In the genomic region with DNA sequence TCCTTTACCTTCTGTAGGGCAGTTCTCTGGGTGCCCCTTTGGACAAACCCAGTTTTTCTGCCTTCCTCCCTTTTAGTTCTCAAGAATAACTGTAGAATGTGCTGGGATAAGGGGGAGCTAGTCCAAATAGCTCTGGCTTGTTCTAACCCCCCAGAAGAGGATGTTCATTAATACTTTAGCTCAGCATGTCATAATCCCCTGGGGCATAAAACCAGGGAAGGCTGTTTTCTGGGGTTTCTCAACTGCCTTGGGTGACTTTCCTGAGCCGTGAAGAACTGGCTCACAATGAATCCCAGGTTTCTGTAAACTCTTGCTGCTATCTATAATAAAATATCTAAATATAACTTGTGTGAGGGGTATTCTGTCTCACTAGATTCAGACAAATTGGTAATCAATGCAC, we compare ENCODE assay signal across 19 cellular contexts. TPM values are rescaled to one million over a fixed set of nuclear protein-coding genes. Genes with fewer than 3 reads are reported as not detected.
DNase-seq lines count a peak whose midpoint lies in the region; ATAC-seq and TF ChIP-seq lines count a peak whose summit lies in the region.
"Had no signal": no experiment of that assay in that cellular context is flagged by ENCODE, and none has a peak within 500 bp of the region (broad histone marks: within the 10 kb centered on the region; RNA-seq: fewer than 3 reads in every experiment).

No MANE protein-coding gene starts in this region.

- H3K27ac ChIP-seq in A673 (ENCODE audit: low read depth, low read length, poor library complexity, severe bottlenecking) (no peak overlapping the region), GM23248 (no peak overlapping the region), SK-N-MC (no peak overlapping the region)
- H3K27ac ChIP-seq: 22Rv1, A549, BLaER1 had no signal

- no peak for TF ChIP-seq CTCF in A673 (conservative IDR thresholded peaks at IDR 0.05; ENCODE audit: low read depth, low read length)
- no peak for TF ChIP-seq CTCF in fibroblast of villous mesenchyme (IDR thresholded peaks at IDR 0.05; ENCODE audit: insufficient read depth, low read depth, low read length)

- in situ Hi-C loops in GM23248 (cut with MboI) = no loop called here

- no peak overlapping the region for H3K4me2 ChIP-seq in GM23248 (ENCODE audit: unreplicated experiment)
- H3K4me2 ChIP-seq: A549, BLaER1 had no signal

- H3K27me3 ChIP-seq in A673 (replicated peaks; ENCODE audit: insufficient read depth, low read depth, low read length, poor library complexity) (no peaks in the 10 kb centered on the region), GM23248 (replicated peaks; ENCODE audit: insufficient read depth) (no peaks in the 10 kb centered on the region)
- H3K27me3 ChIP-seq: BLaER1 had no signal

- no peaks in the 10 kb centered on the region for H4K20me1 ChIP-seq in GM23248 (ENCODE audit: insufficient read depth)
- H4K20me1 ChIP-seq: BLaER1 had no signal

- 88 to 89% methylated on average over 1 of the region's 1 CpG for WGBS in GM23248 (ENCODE audit: low coverage in 1 of 2, low lambda C conversion rate in 2 of 2, missing lambda C conversion rate in 2 of 2), 2 experiments

- no peak for ATAC-seq in GM21786 (IDR thresholded peaks at IDR 0.05; ENCODE audit: unreplicated experiment)
- ATAC-seq: A549; CD8-positive, alpha-beta T cell had no signal

- no peaks in the 10 kb centered on the region for H3K9me2 ChIP-seq in GM23248 (ENCODE audit: insufficient read depth)

- peak; percentile 12 for DNase-seq in A673 (ENCODE audit: low spot score)
- peak; percentile 3 for DNase-seq in GM23248
- peak; percentile 30 for DNase-seq in SK-N-MC (ENCODE audit: low read depth, low spot score)
- peak; percentile 8 for DNase-seq in fibroblast of villous mesenchyme (ENCODE audit: low read depth)
- DNase-seq in stimulated activated CD4-positive, alpha-beta T cell treated with anti-CD3 and anti-CD28 coated beads, Interleukin-4, amount 100 ng/mL, for 24 hours = no peak
- DNase-seq in activated CD8-positive, alpha-beta memory T cell treated with anti-CD3 and anti-CD28 coated beads for 24 hours = no peak
- no peak for DNase-seq in stimulated activated CD4-positive, alpha-beta T cell treated with anti-CD3 and anti-CD28 coated beads, Interleukin-2, amount 100 ng/mL, for 24 hours
- DNase-seq: Calu3; CD8-positive, alpha-beta T cell; DMS 273 treated with DMSO at 0.1 percent for 48 hours; DMS53; DND-41; GF-D8 had no signal

- H3K36me3 ChIP-seq in A673 (ENCODE audit: insufficient read depth, low read length, poor library complexity, severe bottlenecking) (no peaks in the 10 kb centered on the region), GM23248 (ENCODE audit: low read depth) (no peaks in the 10 kb centered on the region), SK-N-MC (ENCODE audit: insufficient read depth, low read length) (no peaks in the 10 kb centered on the region)
- H3K36me3 ChIP-seq: BLaER1, HAP-1 had no signal

- H3K9me3 ChIP-seq in A673 (ENCODE audit: low read depth, low read length, poor library complexity, severe bottlenecking) = peaks cover 11% of the 10 kb centered on the region
- H3K9me3 ChIP-seq in GM23248 (ENCODE audit: low read depth) = no peaks in the 10 kb centered on the region
- peaks cover 3% of the 10 kb centered on the region; the same call in 1 of the 2 replicates for H3K9me3 ChIP-seq in SK-N-MC (ENCODE audit: low read depth, low read length)
- H3K9me3 ChIP-seq: A549, HAP-1 had no signal

- H3F3A ChIP-seq in GM23248 (ENCODE audit: insufficient read depth) = no peaks in the 10 kb centered on the region

- intact Hi-C loops in A673 (cut with micrococcal nuclease; ENCODE audit: unreplicated experiment) = no loop called here

- H3K4me3 ChIP-seq in A673 (ENCODE audit: low read depth, low read length, poor library complexity, severe bottlenecking) = no peak overlapping the region
- no peak overlapping the region; the same call in 1 of the 2 replicates for H3K4me3 ChIP-seq in GM23248
- no peak overlapping the region for H3K4me3 ChIP-seq in SK-N-MC
- H3K4me3 ChIP-seq in fibroblast of villous mesenchyme (ENCODE audit: low read depth, low read length) = no peak overlapping the region
- H3K4me3 ChIP-seq: A549, BLaER1, HAP-1 had no signal

- no peak overlapping the region for H3K9ac ChIP-seq in GM23248
- H3K9ac ChIP-seq in SK-N-MC (ENCODE audit: insufficient read length) = no peak overlapping the region
- H3K9ac ChIP-seq: BLaER1 had no signal

- CTCF ChIA-PET in A673 (lab: Charles Lee) = no interaction called here

- POLR2A ChIA-PET in A673 (lab: Charles Lee; ENCODE audit: low non-redundant PET) = no interaction called here

- no TSS peak for BruUV-seq in A673 (replicated peaks; lab: Mats Ljungman, UMichigan)

- no peaks in the 10 kb centered on the region for H3K79me2 ChIP-seq in GM23248 (ENCODE audit: insufficient read depth)

- no peaks in the 10 kb centered on the region for H3K4me1 ChIP-seq in A673 (ENCODE audit: insufficient read depth, low read length, poor library complexity, severe bottlenecking)
- peaks cover 5% of the 10 kb centered on the region; the same call in 1 of the 2 replicates for H3K4me1 ChIP-seq in GM23248 (ENCODE audit: insufficient read depth)
- H3K4me1 ChIP-seq: A549, BLaER1, HAP-1 had no signal

- H2AFZ ChIP-seq in GM23248 = peak overlapping the region; percentile 69; the same call in 1 of the 2 replicates

RNA-seq across cellular contexts. Expression of a gene that starts 44.5 kb away (rescaled TPM):
- total RNA-seq in A673 (2021) (18.9 and 20.6 TPM in 2 replicates), fibroblast of villous mesenchyme (24.5 and 25.5 TPM in 2 replicates)
- 10.9 and 15.2 TPM in 2 replicates for total RNA-seq in GM23248 (2014; rRNA removed; shearing (Covaris generic))
- 3.2 and 3.3 TPM in 2 replicates for polyA plus RNA-seq in GM23248 (2016; fragmentation: Nextera tagmentation; extraction: Ambion mirVana)
- total RNA-seq: CD8-positive, alpha-beta T cell; HT-29 had no signal

Comparison
In these comparisons a context has a peak if more than half of its experiments do, and no peak if none do; other contexts are left out.
1. DNase-seq: peak in A673 (single experiment), GM23248 (single experiment), SK-N-MC (single experiment) and fibroblast of villous mesenchyme (single experiment); none in stimulated activated CD4-positive, alpha-beta T cell treated with anti-CD3 and anti-CD28 coated beads, Interleukin-4, amount 100 ng/mL, for 24 hours (single experiment), activated CD8-positive, alpha-beta memory T cell treated with anti-CD3 and anti-CD28 coated beads for 24 hours (single experiment) and stimulated activated CD4-positive, alpha-beta T cell treated with anti-CD3 and anti-CD28 coated beads, Interleukin-2, amount 100 ng/mL, for 24 hours (0 of 2).